1 cellular context compared by ENCODE assay signal in genomic region chr4:173573725-173574124, GRCh38.
TF ChIP-seq lines count a peak whose summit lies in the region.

No MANE protein-coding gene starts in this region.

TF ChIP-seq in K562, 482 proteins besides CTCF, POLR2A, EP300 and RAD21 (continued from another document):
- TF ChIP-seq ILK (tag; IDR thresholded peaks at IDR 0.05; ENCODE audit: borderline replicate concordance, low read depth) (no peak), ZKSCAN8 (CRISPR knock-in tag; IDR thresholded peaks at IDR 0.05) (no peak), ZFPM2 (CRISPR knock-in tag; IDR thresholded peaks at IDR 0.05) (no peak), CHD7 (IDR thresholded peaks at IDR 0.05; ENCODE audit: low read depth, low read length) (no peak), IRF9 (tag; IDR thresholded peaks at IDR 0.05) (no peak), ZBTB17 (CRISPR knock-in tag; IDR thresholded peaks at IDR 0.05) (no peak), CBX8 (IDR thresholded peaks at IDR 0.05; ENCODE audit: borderline replicate concordance, extremely low read depth, low read depth, low read length, poor library complexity, severe bottlenecking) (no peak), ZNF511 (CRISPR knock-in tag; IDR thresholded peaks at IDR 0.05) (no peak), TRIM28 (IDR thresholded peaks at IDR 0.05) (no peak), SRF (CRISPR knock-in tag; IDR thresholded peaks at IDR 0.05) (no peak), ZNF655 (CRISPR knock-in tag; IDR thresholded peaks at IDR 0.05) (no peak), SMARCB1 (IDR thresholded peaks at IDR 0.05; ENCODE audit: insufficient read length, low read depth) (no peak)
